28 cellular contexts compared by ENCODE assay signal in the genomic region with DNA sequence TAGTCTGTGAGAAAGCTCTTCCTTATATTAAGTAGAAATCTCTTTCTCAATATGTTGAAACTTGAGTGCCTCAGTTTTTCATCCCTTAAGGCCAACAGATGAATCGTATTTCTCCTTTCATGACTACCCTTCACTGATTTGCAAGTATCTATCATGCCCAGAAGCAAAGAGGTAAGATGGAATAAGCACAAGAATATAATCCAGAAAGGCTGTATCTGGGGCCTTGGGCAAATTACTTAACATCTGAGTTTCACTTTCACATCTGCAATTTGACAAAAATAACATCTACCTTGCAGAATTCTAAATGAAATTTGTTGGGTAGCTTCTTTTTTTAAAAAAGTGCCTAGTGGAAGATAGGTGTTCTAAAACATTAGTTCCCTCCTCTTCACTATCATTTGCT.
DNase-seq lines count a peak whose midpoint lies in the region; ATAC-seq and TF ChIP-seq lines count a peak whose summit lies in the region.
"Had no signal": no experiment of that assay in that cellular context is flagged by ENCODE, and none has a peak within 500 bp of the region (broad histone marks: within the 10 kb centered on the region; RNA-seq: fewer than 3 reads in every experiment).

No MANE protein-coding gene starts in this region.

- peak overlapping the region in 10 of 11 experiments; percentile 10 to 46 (median 30); a peak in 12 of 22 replicates for H3K4me2 ChIP-seq in BLaER1 treated with 17β-estradiol and CSF1 and Interleukin-3, amounts not matched to agents 10 nM and 100 nM
- H3K4me2 ChIP-seq: SK-N-SH had no signal

- ATAC-seq in GM18870 (IDR thresholded peaks at IDR 0.05; ENCODE audit: unreplicated experiment), result peak; percentile 69
- peak; percentile 69 for ATAC-seq in HG03432 (IDR thresholded peaks at IDR 0.05; ENCODE audit: unreplicated experiment)
- ATAC-seq in HG02870 (IDR thresholded peaks at IDR 0.05; ENCODE audit: unreplicated experiment), result no peak
- ATAC-seq: gastrocnemius medialis; left lung; stimulated activated naive CD8-positive, alpha-beta T cell treated with anti-CD3 and anti-CD28 coated beads, Interleukin-15, amount 100 ng/mL, for 72 hours had no signal

- no peaks in the 10 kb centered on the region for H3K9me3 Mint-ChIP-seq in Calu3 (ENCODE audit: low read depth, unreplicated experiment)

- no peak overlapping the region for H3K27ac Mint-ChIP-seq in Calu3 (ENCODE audit: unreplicated experiment)
- H3K27ac Mint-ChIP-seq: activated CD4-positive, alpha-beta T cell treated with anti-CD3 and anti-CD28 coated beads, Interleukin-2, amount 10 ng/mL, durations not matched to agents 7 days and 5 days; activated naive CD4-positive, alpha-beta T cell treated with anti-CD3 and anti-CD28 coated beads, Interleukin-2, amount 10 ng/mL, durations not matched to agents 7 days and 5 days; immature natural killer cell; stimulated activated naive CD8-positive, alpha-beta T cell treated with anti-CD3 and anti-CD28 coated beads, Interleukin-15, amount 100 ng/mL, for 72 hours had no signal

- no peaks in the 10 kb centered on the region for H3K36me3 Mint-ChIP-seq in Calu3 (ENCODE audit: insufficient read depth, unreplicated experiment)
- H3K36me3 Mint-ChIP-seq: activated naive CD4-positive, alpha-beta T cell treated with anti-CD3 and anti-CD28 coated beads, Interleukin-2, amount 10 ng/mL, durations not matched to agents 7 days and 5 days; naive B cell had no signal

- H3K4me3 Mint-ChIP-seq in Calu3 (ENCODE audit: low read depth, unreplicated experiment), result no peak overlapping the region
- H3K4me3 Mint-ChIP-seq: activated CD4-positive, alpha-beta T cell treated with anti-CD3 and anti-CD28 coated beads, Interleukin-2, amount 10 ng/mL, durations not matched to agents 7 days and 5 days; activated naive CD4-positive, alpha-beta T cell treated with anti-CD3 and anti-CD28 coated beads, Interleukin-2, amount 10 ng/mL, durations not matched to agents 7 days and 5 days; immature natural killer cell; naive B cell; stimulated activated naive CD8-positive, alpha-beta T cell treated with anti-CD3 and anti-CD28 coated beads, Interleukin-15, amount 100 ng/mL, for 72 hours had no signal

- no peaks in the 10 kb centered on the region for H3K36me3 ChIP-seq in BLaER1 treated with 17β-estradiol and CSF1 and Interleukin-3, amounts not matched to agents 10 nM and 100 nM
- H3K36me3 ChIP-seq: cardiac muscle cell, gastrocnemius medialis, left lung, MG63, tibial artery, WERI-Rb-1 had no signal

- H4K20me1 ChIP-seq in BLaER1 treated with 17β-estradiol and CSF1 and Interleukin-3, amounts not matched to agents 10 nM and 100 nM, result no peaks in the 10 kb centered on the region

- no peaks in the 10 kb centered on the region for H3K27me3 Mint-ChIP-seq in Calu3 (ENCODE audit: unreplicated experiment)
- H3K27me3 Mint-ChIP-seq: activated CD4-positive, alpha-beta T cell treated with anti-CD3 and anti-CD28 coated beads, Interleukin-2, amount 10 ng/mL, durations not matched to agents 7 days and 5 days; activated naive CD4-positive, alpha-beta T cell treated with anti-CD3 and anti-CD28 coated beads, Interleukin-2, amount 10 ng/mL, durations not matched to agents 7 days and 5 days; naive B cell; stimulated activated naive CD8-positive, alpha-beta T cell treated with anti-CD3 and anti-CD28 coated beads, Interleukin-15, amount 100 ng/mL, for 72 hours had no signal

- H3K9ac ChIP-seq in BLaER1 treated with 17β-estradiol and CSF1 and Interleukin-3, amounts not matched to agents 10 nM and 100 nM, result no peak overlapping the region
- H3K9ac ChIP-seq: SK-N-SH had no signal

- intact Hi-C loops in Calu3 (cut with micrococcal nuclease; ENCODE audit: unreplicated experiment), result no loop called here

- H3K4me3 ChIP-seq in BLaER1 treated with 17β-estradiol and CSF1 and Interleukin-3, amounts not matched to agents 10 nM and 100 nM, result no peak overlapping the region
- H3K4me3 ChIP-seq: cardiac muscle cell, coronary artery, gastrocnemius medialis, left lung, MG63, tibial artery had no signal

- no TSS peak for BruUV-seq in Calu3 (replicated peaks; lab: Mats Ljungman, UMichigan)

- H3K4me1 Mint-ChIP-seq in Calu3 (ENCODE audit: low read depth, unreplicated experiment), result no peaks in the 10 kb centered on the region
- H3K4me1 Mint-ChIP-seq: activated CD4-positive, alpha-beta T cell treated with anti-CD3 and anti-CD28 coated beads, Interleukin-2, amount 10 ng/mL, durations not matched to agents 7 days and 5 days; activated naive CD4-positive, alpha-beta T cell treated with anti-CD3 and anti-CD28 coated beads, Interleukin-2, amount 10 ng/mL, durations not matched to agents 7 days and 5 days; immature natural killer cell; stimulated activated naive CD8-positive, alpha-beta T cell treated with anti-CD3 and anti-CD28 coated beads, Interleukin-15, amount 100 ng/mL, for 72 hours had no signal

- CTCF ChIA-PET in Calu3 (lab: Charles Lee), result no interaction called here

- DNase-seq in NOMO-1 treated with dmso at 0.1 percent for 144 hours (lab: John Stamatoyannopoulos, UW; ENCODE audit: unreplicated experiment), result peak; percentile 29
- no peak for DNase-seq in activated gamma-delta T cell treated with Interleukin-2 at 50 U/mL for 16 hours
- DNase-seq in KG1 (lab: John Stamatoyannopoulos, UW), result no peak
- DNase-seq in Calu3, result no peak
- DNase-seq: activated CD4-positive, alpha-beta T cell treated with anti-CD3 and anti-CD28 coated beads, Interleukin-2, amount 10 ng/mL, durations not matched to agents 7 days and 5 days; activated naive CD4-positive, alpha-beta T cell treated with anti-CD3 and anti-CD28 coated beads, Interleukin-2, amount 10 ng/mL, durations not matched to agents 7 days and 5 days; anterior cingulate cortex; gastrocnemius medialis; GF-D8; hippocampal formation; immature natural killer cell; left lung; MG63; naive B cell; NCI-H510A treated with DMSO at 0.1 percent for 48 hours; NK-92 treated with Interleukin-12 subunit alpha and Interleukin-12 subunit beta, amount 100 ng/mL, for 24 hours; SK-N-SH; stimulated activated naive CD8-positive, alpha-beta T cell treated with anti-CD3 and anti-CD28 coated beads, Interleukin-15, amount 100 ng/mL, for 72 hours; T-helper 2 cell; tibial artery; WERI-Rb-1 had no signal

- H3K4me1 ChIP-seq in BLaER1 treated with 17β-estradiol and CSF1 and Interleukin-3, amounts not matched to agents 10 nM and 100 nM, result peaks cover 4 to 20% (median 7%) of the 10 kb centered on the region in 10 experiments; a peak in 14 of 20 replicates
- H3K4me1 ChIP-seq: gastrocnemius medialis, tibial artery had no signal

- 0 out of 22 replicates have a peak overlapping the region, but pooled peaks of 1 of the 11 experiments have one; percentile 8 for H3K27ac ChIP-seq in BLaER1 treated with 17β-estradiol and CSF1 and Interleukin-3, amounts not matched to agents 10 nM and 100 nM
- H3K27ac ChIP-seq: 22Rv1, cardiac muscle cell, coronary artery, gastrocnemius medialis, left lung, tibial artery, WERI-Rb-1 had no signal

- TF ChIP-seq CTCF in Calu3 (IDR thresholded peaks at IDR 0.05; ENCODE audit: unreplicated experiment), result no peak

- peaks cover 0 to 17% (median 0%) of the 10 kb centered on the region in 11 experiments; a peak in 5 of 22 replicates for H3K9me3 ChIP-seq in BLaER1 treated with 17β-estradiol and CSF1 and Interleukin-3, amounts not matched to agents 10 nM and 100 nM (replicated peaks in 1 of 11)
- H3K9me3 ChIP-seq: gastrocnemius medialis, left lung, MG63, SK-N-SH, tibial artery had no signal

- no peaks in the 10 kb centered on the region for H3K27me3 ChIP-seq in BLaER1 treated with 17β-estradiol and CSF1 and Interleukin-3, amounts not matched to agents 10 nM and 100 nM
- H3K27me3 ChIP-seq: cardiac muscle cell, gastrocnemius medialis, left lung, MG63, tibial artery had no signal
